In the genomic region with DNA sequence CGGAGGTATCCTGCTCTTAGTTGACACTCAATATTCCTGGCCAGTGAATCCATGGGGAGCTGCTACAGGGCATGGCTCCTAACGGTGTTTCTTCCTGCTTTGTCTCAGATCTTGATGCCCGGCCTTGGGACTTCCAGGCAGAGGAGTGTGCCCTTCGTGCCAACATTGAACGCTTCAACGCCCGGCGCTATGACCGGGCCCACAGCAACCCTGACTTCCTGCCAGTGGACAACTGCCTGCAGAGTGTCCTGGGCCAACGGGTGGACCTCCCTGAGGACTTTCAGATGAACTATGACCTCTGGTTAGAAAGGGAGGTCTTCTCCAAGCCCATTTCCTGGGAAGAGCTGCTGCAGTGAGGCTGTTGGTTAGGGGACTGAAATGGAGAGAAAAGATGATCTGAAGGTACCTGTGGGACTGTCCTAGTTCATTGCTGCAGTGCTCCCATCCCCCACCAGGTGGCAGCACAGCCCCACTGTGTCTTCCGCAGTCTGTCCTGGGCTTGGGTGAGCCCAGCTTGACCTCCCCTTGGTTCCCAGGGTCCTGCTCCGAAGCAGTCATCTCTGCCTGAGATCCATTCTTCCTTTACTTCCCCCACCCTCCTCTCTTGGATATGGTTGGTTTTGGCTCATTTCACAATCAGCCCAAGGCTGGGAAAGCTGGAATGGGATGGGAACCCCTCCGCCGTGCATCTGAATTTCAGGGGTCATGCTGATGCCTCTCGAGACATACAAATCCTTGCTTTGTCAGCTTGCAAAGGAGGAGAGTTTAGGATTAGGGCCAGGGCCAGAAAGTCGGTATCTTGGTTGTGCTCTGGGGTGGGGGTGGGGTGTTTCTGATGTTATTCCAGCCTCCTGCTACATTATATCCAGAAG, we compare ENCODE assay signal across 9 cellular contexts. TPM values are rescaled to one million over a fixed set of nuclear protein-coding genes. Genes with fewer than 3 reads are reported as not detected.
DNase-seq lines count a peak whose midpoint lies in the region; ATAC-seq and TF ChIP-seq lines count a peak whose summit lies in the region.
"Had no signal": no experiment of that assay in that cellular context is flagged by ENCODE, and none has a peak within 500 bp of the region (broad histone marks: within the 10 kb centered on the region; RNA-seq: fewer than 3 reads in every experiment).

No MANE protein-coding gene starts in this region.

- in situ Hi-C loops in GM23248 (cut with MboI) = no loop called here

- no peaks in the 10 kb centered on the region for H3K27me3 Mint-ChIP-seq in activated T-helper 17 cell treated with anti-CD3 and anti-CD28 coated beads, Interleukin-2, amount 50 U/mL, for 72 hours

- no peaks in the 10 kb centered on the region for H3K9me3 Mint-ChIP-seq in activated T-helper 17 cell treated with anti-CD3 and anti-CD28 coated beads, Interleukin-2, amount 50 U/mL, for 72 hours

- peaks cover 73% of the 10 kb centered on the region for H3F3A ChIP-seq in GM23248 (ENCODE audit: insufficient read depth)

- peaks cover 2% of the 10 kb centered on the region for H3K79me1 ChIP-seq in trophoblast cell (ENCODE audit: low read length)

- no peaks in the 10 kb centered on the region for H4K20me1 ChIP-seq in GM23248 (ENCODE audit: insufficient read depth)

- H3K4me1 Mint-ChIP-seq in activated T-helper 17 cell treated with anti-CD3 and anti-CD28 coated beads, Interleukin-2, amount 50 U/mL, for 72 hours = no peaks in the 10 kb centered on the region

- no peak overlapping the region for H2BK12ac ChIP-seq in trophoblast cell (ENCODE audit: low read length)

- H3K36me3 Mint-ChIP-seq in activated T-helper 17 cell treated with anti-CD3 and anti-CD28 coated beads, Interleukin-2, amount 50 U/mL, for 72 hours (ENCODE audit: low read depth) = peaks cover 97% of the 10 kb centered on the region

- no peaks in the 10 kb centered on the region for H3K27me3 ChIP-seq in BJ (ENCODE audit: control insufficient read depth, insufficient read depth, low read length)
- H3K27me3 ChIP-seq in GM23248 (replicated peaks; ENCODE audit: insufficient read depth) = no peaks in the 10 kb centered on the region
- H3K27me3 ChIP-seq in trophoblast cell (ENCODE audit: insufficient read depth, low read length) = no peaks in the 10 kb centered on the region

- no peak overlapping the region for H4K8ac ChIP-seq in trophoblast cell (ENCODE audit: low read depth, low read length)

- peak; percentile 82 for ATAC-seq in activated T-helper 17 cell treated with anti-CD3 and anti-CD28 coated beads, Interleukin-2, amount 50 U/mL, for 72 hours (replicated peaks)
- ATAC-seq in HG02884 (IDR thresholded peaks at IDR 0.05; ENCODE audit: unreplicated experiment) = no peak
- no peak for ATAC-seq in GM21717 (IDR thresholded peaks at IDR 0.05; ENCODE audit: unreplicated experiment)

- H2AK5ac ChIP-seq in trophoblast cell (ENCODE audit: low read length) = no peak overlapping the region

- no peak overlapping the region for H4K12ac ChIP-seq in trophoblast cell (ENCODE audit: low read depth, low read length)

- no peak overlapping the region for H2BK120ac ChIP-seq in trophoblast cell (ENCODE audit: insufficient read depth, low read length, poor library complexity)

- no peak overlapping the region for H3K4ac ChIP-seq in trophoblast cell (ENCODE audit: low read depth, low read length)

- H3K9me2 ChIP-seq in GM23248 (ENCODE audit: insufficient read depth) = no peaks in the 10 kb centered on the region

- H3K27ac ChIP-seq in GM23248 = no peak overlapping the region
- H3K27ac ChIP-seq in trophoblast cell (ENCODE audit: low read depth, low read length) = no peak overlapping the region

- DNase-seq in BJ (ENCODE audit: low read depth) (no peak), GM23248 (peak; percentile 53), RPMI7951 (ENCODE audit: low read depth) (peak; percentile 35), foreskin melanocyte (peak; percentile 22), trophoblast cell (peak; percentile 44 to 85)

- H3K4me2 ChIP-seq in GM23248 (ENCODE audit: unreplicated experiment) = no peak overlapping the region
- H3K4me2 ChIP-seq in trophoblast cell (ENCODE audit: low read length) = no peak overlapping the region

- peaks cover 19% of the 10 kb centered on the region for H3K36me3 ChIP-seq in BJ (ENCODE audit: control insufficient read depth, insufficient read depth, low read length)
- H3K36me3 ChIP-seq in GM23248 (ENCODE audit: low read depth) = peaks cover 30% of the 10 kb centered on the region
- peaks cover 67 to 81% of the 10 kb centered on the region in 2 experiments for H3K36me3 ChIP-seq in trophoblast cell (ENCODE audit: control insufficient read depth in 1 of 2, insufficient read depth in 2 of 2, low read length in 2 of 2)

- POLR2A ChIA-PET in BJ (lab: Charles Lee) = no interaction called here

- no peak overlapping the region for H3K18ac ChIP-seq in trophoblast cell (ENCODE audit: low read length)

- H3K4me3 ChIP-seq in BJ (ENCODE audit: low read depth, low read length) (no peak overlapping the region), GM23248 (no peak overlapping the region), trophoblast cell (ENCODE audit: low read depth, low read length) (no peak overlapping the region)

- no peak overlapping the region for H2BK5ac ChIP-seq in trophoblast cell (ENCODE audit: low read depth, low read length, poor library complexity)

- no peak overlapping the region for H3K27ac Mint-ChIP-seq in activated T-helper 17 cell treated with anti-CD3 and anti-CD28 coated beads, Interleukin-2, amount 50 U/mL, for 72 hours

- CTCF ChIA-PET in BJ (lab: Yijun Ruan, JAX) = interaction anchor here (0.6 to 12.0 kb wide), 34 partner anchors 9 to 408 kb away, joined by 3 to 345 read pairs (median 4); partner anchors contain the start of genes STRIP1 and UBL4B

- peak; percentile 97 for TF ChIP-seq CTCF in BJ (IDR thresholded peaks at IDR 0.05; ENCODE audit: insufficient read depth, low read depth, low read length)

- no peak overlapping the region for H3K4me3 Mint-ChIP-seq in activated T-helper 17 cell treated with anti-CD3 and anti-CD28 coated beads, Interleukin-2, amount 50 U/mL, for 72 hours

- H3K79me2 ChIP-seq in GM23248 (ENCODE audit: insufficient read depth) = no peaks in the 10 kb centered on the region
- no peaks in the 10 kb centered on the region for H3K79me2 ChIP-seq in trophoblast cell (ENCODE audit: control insufficient read depth, insufficient read depth, low read length, poor library complexity)

- no peak overlapping the region for H4K91ac ChIP-seq in trophoblast cell (ENCODE audit: low read depth, low read length)

- no peak overlapping the region for H2AFZ ChIP-seq in GM23248
- H2AFZ ChIP-seq in trophoblast cell (ENCODE audit: insufficient read depth, low read length, poor library complexity) = no peak overlapping the region

- WGBS in GM23248 (ENCODE audit: low coverage in 1 of 2, low lambda C conversion rate in 2 of 2, missing lambda C conversion rate in 2 of 2), 2 experiments = 58 to 59% methylated on average over 16 of the region's 16 CpGs
- no CpG with 5 or more reads among the region's 16 CpGs for WGBS in trophoblast cell (ENCODE audit: extremely low coverage, insufficient coverage, insufficient read length)

- H3K9me3 ChIP-seq in GM23248 (ENCODE audit: low read depth) (no peaks in the 10 kb centered on the region), trophoblast cell (ENCODE audit: insufficient read depth, low read depth, low read length) (no peaks in the 10 kb centered on the region)

- no peak overlapping the region for H3K23ac ChIP-seq in trophoblast cell (ENCODE audit: low read length)

- H3K9ac ChIP-seq in GM23248 = no peak overlapping the region
- no peak overlapping the region for H3K9ac ChIP-seq in trophoblast cell (ENCODE audit: low read length)

- H3K4me1 ChIP-seq in GM23248 (ENCODE audit: insufficient read depth) (peaks cover 75% of the 10 kb centered on the region), trophoblast cell (ENCODE audit: control insufficient read depth in 1 of 2, insufficient read depth in 2 of 2, low read length in 2 of 2) (peaks cover 13 to 14% of the 10 kb centered on the region in 2 experiments)

- no peak overlapping the region for H3K14ac ChIP-seq in trophoblast cell (ENCODE audit: low read length)

RNA-seq across cellular contexts. Expression of gene ALX3, which starts 16.7 kb away (rescaled TPM):
- polyA plus RNA-seq in BJ (2011; rRNA removed) (4.3 and 5.7 TPM in 2 replicates), GM23248 (2016; fragmentation: Nextera tagmentation; extraction: Ambion mirVana) (not detected in 2 replicates)
- 8.1 and 8.6 TPM in 2 replicates for polyA minus RNA-seq in BJ (2011; rRNA and poly(A)+ RNA removed)
- not detected in 2 replicates for total RNA-seq in GM23248 (2014; rRNA removed; shearing (Covaris generic))
- total RNA-seq in RPMI7951 (2014; rRNA removed; shearing (Covaris generic)) = not detected in 2 replicates
- not detected for total RNA-seq in activated T-helper 17 cell treated with anti-CD3 and anti-CD28 coated beads, Interleukin-2, amount 50 U/mL, for 72 hours
- 0.14 and 0.19 TPM in 2 replicates for polyA plus RNA-seq in trophoblast cell (2013)
- total RNA-seq: renal cortical epithelial cell had no signal

RNA-seq across cellular contexts. Expression of gene STRIP1, which starts 19.4 kb away (rescaled TPM):
- 37.3 and 46.2 TPM in 2 replicates for polyA plus RNA-seq in BJ (2011; rRNA removed)
- 35.2 and 49.0 TPM in 2 replicates for polyA minus RNA-seq in BJ (2011; rRNA and poly(A)+ RNA removed)
- total RNA-seq in GM23248 (2014; rRNA removed; shearing (Covaris generic)) = 41.9 and 49.9 TPM in 2 replicates
- 21.3 and 24.4 TPM in 2 replicates for polyA plus RNA-seq in GM23248 (2016; fragmentation: Nextera tagmentation; extraction: Ambion mirVana)
- total RNA-seq in RPMI7951 (2014; rRNA removed; shearing (Covaris generic)) = 25.7 and 27.6 TPM in 2 replicates
- total RNA-seq in activated T-helper 17 cell treated with anti-CD3 and anti-CD28 coated beads, Interleukin-2, amount 50 U/mL, for 72 hours = 10 to 100 TPM; 21.4 to 31.1 TPM
- polyA plus RNA-seq in trophoblast cell (2013) = 22.7 and 23.9 TPM in 2 replicates

RNA-seq across cellular contexts. Expression of gene UBL4B, which starts 58.5 kb away (rescaled TPM):
- polyA plus RNA-seq in BJ (2011; rRNA removed) = 22.9 and 34.8 TPM in 2 replicates
- polyA minus RNA-seq in BJ (2011; rRNA and poly(A)+ RNA removed) = 16.0 and 21.8 TPM in 2 replicates
- total RNA-seq in GM23248 (2014; rRNA removed; shearing (Covaris generic)) = not detected in 2 replicates
- not detected in 2 replicates for polyA plus RNA-seq in GM23248 (2016; fragmentation: Nextera tagmentation; extraction: Ambion mirVana)
- total RNA-seq in RPMI7951 (2014; rRNA removed; shearing (Covaris generic)) = 0.24 TPM in 1 of 2 replicates, not detected in the other
- total RNA-seq in activated T-helper 17 cell treated with anti-CD3 and anti-CD28 coated beads, Interleukin-2, amount 50 U/mL, for 72 hours = not detected
- polyA plus RNA-seq in trophoblast cell (2013) = not detected in 2 replicates
- total RNA-seq: renal cortical epithelial cell had no signal
